3 cellular contexts compared by ENCODE assay signal in genomic region chr5:154502180-154502579, GRCh38.
TF ChIP-seq lines count a peak whose summit lies in the region.

No MANE protein-coding gene starts in this region.

TF ChIP-seq in GM23338, 12 proteins besides CTCF, POLR2A, EP300 and RAD21:
- TF ChIP-seq NANOG (IDR thresholded peaks at IDR 0.05; ENCODE audit: borderline replicate concordance), result no peak
- TF ChIP-seq POLR2AphosphoS5 (IDR thresholded peaks at IDR 0.05; ENCODE audit: low read depth), result no peak
- no peak for TF ChIP-seq CREB1 (CRISPR knock-in tag; IDR thresholded peaks at IDR 0.05; ENCODE audit: low read depth)
- no peak for TF ChIP-seq ETS1 (IDR thresholded peaks at IDR 0.05)
- no peak for TF ChIP-seq ZNF462 (CRISPR knock-in tag; IDR thresholded peaks at IDR 0.05)

TF ChIP-seq in GM12878, 131 proteins besides CTCF, POLR2A, EP300 and RAD21:
- TF ChIP-seq ETV6 (conservative IDR thresholded peaks at IDR 0.05 in 1 of 2, IDR thresholded peaks at IDR 0.05 in 1 of 2; ENCODE audit: borderline replicate concordance in 1 of 2, low read depth in 1 of 2) (no peak), ZNF622 (IDR thresholded peaks at IDR 0.05) (no peak), FOXM1 (IDR thresholded peaks at IDR 0.05; ENCODE audit: low read depth, low read length) (no peak), ZBTB4 (CRISPR knock-in tag; IDR thresholded peaks at IDR 0.05) (no peak), YY1 (IDR thresholded peaks at IDR 0.05; ENCODE audit: low read depth, low read length) (no peak), EZH2 (IDR thresholded peaks at IDR 0.05; ENCODE audit: borderline replicate concordance, control insufficient read depth, low read depth, low read length) (no peak), BCL3 (IDR thresholded peaks at IDR 0.05; ENCODE audit: borderline replicate concordance, insufficient read depth, low read depth, low read length, poor library complexity, severe bottlenecking) (no peak), SPI1 (IDR thresholded peaks at IDR 0.05; ENCODE audit: borderline replicate concordance, insufficient read depth, low read depth, low read length) (no peak), WRNIP1 (IDR thresholded peaks at IDR 0.05; ENCODE audit: borderline replicate concordance, low read depth, low read length) (no peak), NFYA (IDR thresholded peaks at IDR 0.05; ENCODE audit: borderline replicate concordance, low read depth, low read length) (no peak), ELK1 (IDR thresholded peaks at IDR 0.05; ENCODE audit: low read depth, low read length) (no peak), RBBP5 (conservative IDR thresholded peaks at IDR 0.05) (no peak)

TF ChIP-seq in HEK293T, 16 proteins besides CTCF, POLR2A, EP300 and RAD21:
- no peak for TF ChIP-seq ZNF384 (IDR thresholded peaks at IDR 0.05)
- TF ChIP-seq LEF1 (IDR thresholded peaks at IDR 0.05; ENCODE audit: borderline replicate concordance), result no peak
